ENCODE assay signal across 14 cellular contexts in the genomic region with DNA sequence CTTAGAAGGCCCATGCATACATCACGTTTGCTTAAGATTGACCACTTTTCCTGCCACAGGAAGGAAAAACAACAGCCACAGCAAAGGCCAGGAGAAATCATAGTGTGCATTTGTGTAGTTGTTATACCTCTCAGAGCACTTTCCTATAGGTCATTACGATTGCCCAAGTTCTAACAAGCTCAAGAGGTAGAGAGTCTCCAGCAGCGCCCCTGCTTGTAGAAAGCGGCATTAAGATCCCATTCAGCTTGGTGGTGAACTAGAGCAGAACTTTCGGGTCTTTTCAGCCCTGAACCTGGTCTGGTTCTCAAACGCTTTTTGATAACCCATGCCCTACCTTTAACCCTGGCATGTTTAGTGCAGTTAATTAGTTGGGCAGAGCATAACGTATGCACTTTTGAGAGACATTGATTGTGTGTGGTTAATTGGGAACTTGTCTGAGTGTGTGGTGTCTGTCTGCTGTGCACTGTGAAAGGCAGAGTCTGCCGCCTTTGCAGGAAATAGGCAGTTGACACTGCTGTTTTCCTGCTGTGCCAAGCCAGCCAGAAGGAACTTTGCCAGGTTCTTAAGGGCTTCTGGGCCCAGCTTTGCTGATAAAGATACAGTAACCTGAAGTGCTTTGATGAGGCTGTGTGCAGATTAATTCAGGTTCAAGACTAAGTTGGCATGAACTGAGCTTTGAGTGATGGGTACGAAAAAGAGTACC.
A peak's percentile ranks its signal among the peaks of the same experiment; 100 is the strongest.
DNase-seq lines count a peak whose midpoint lies in the region; TF ChIP-seq lines count a peak whose summit lies in the region.
"Had no signal": no experiment of that assay in that cellular context is flagged by ENCODE, and none has a peak within 500 bp of the region (broad histone marks: within the 10 kb centered on the region; RNA-seq: fewer than 3 reads in every experiment).

No MANE protein-coding gene starts in this region.

- TF ChIP-seq CTCF in astrocyte of the spinal cord (IDR thresholded peaks at IDR 0.05; ENCODE audit: low read depth, low read length): peak; percentile 5
- no peak for TF ChIP-seq CTCF in RWPE1 (conservative IDR thresholded peaks at IDR 0.05; ENCODE audit: low read depth)

- peak; percentile 10 for DNase-seq in stimulated activated CD4-positive, alpha-beta T cell treated with anti-CD3 and anti-CD28 coated beads, Interleukin-15, amount 100 ng/mL, for 24 hours
- DNase-seq in stimulated activated CD4-positive, alpha-beta T cell treated with anti-CD3 and anti-CD28 coated beads, Interleukin-2, amount 100 ng/mL, for 24 hours: no peak
- DNase-seq in NCI-H2029 (lab: John Stamatoyannopoulos, UW) (peak; percentile 78), astrocyte of the spinal cord (ENCODE audit: low read depth, low spot score) (no peak), SIG-M5 (lab: John Stamatoyannopoulos, UW) (no peak), HK-2 (ENCODE audit: unreplicated experiment) (no peak), A172 (ENCODE audit: low spot score) (no peak), RWPE1 (ENCODE audit: low spot score) (no peak)
- DNase-seq: activated naive CD4-positive, alpha-beta T cell treated with Interleukin-2 at 50 U/mL for 16 hours; midbrain; NCI-H187 treated with DMSO at 0.1 percent for 48 hours; occipital lobe; substantia nigra had no signal

- no peak overlapping the region for H3K27ac ChIP-seq in RWPE1
- H3K27ac ChIP-seq: gastroesophageal sphincter had no signal

- H3K4me3 ChIP-seq in astrocyte of the spinal cord (ENCODE audit: low read depth, low read length): no peak overlapping the region
- H3K4me3 ChIP-seq: gastroesophageal sphincter had no signal

- CTCF ChIA-PET in RWPE1 (lab: Yijun Ruan, JAX): no interaction called here

- POLR2A ChIA-PET in RWPE1 (lab: Yijun Ruan, JAX; ENCODE audit: low non-redundant PET): no interaction called here

- in situ Hi-C loops in astrocyte of the spinal cord (cut with HindIII; ENCODE audit: low sequenced_read_pairs): no loop called here

Comparison
In these comparisons a context has a peak if more than half of its experiments do, and no peak if none do; other contexts are left out.
1. DNase-seq: peak in stimulated activated CD4-positive, alpha-beta T cell treated with anti-CD3 and anti-CD28 coated beads, Interleukin-15, amount 100 ng/mL, for 24 hours (single experiment) and NCI-H2029 (single experiment); none in stimulated activated CD4-positive, alpha-beta T cell treated with anti-CD3 and anti-CD28 coated beads, Interleukin-2, amount 100 ng/mL, for 24 hours (0 of 2), astrocyte of the spinal cord (single experiment), SIG-M5 (single experiment), HK-2 (single experiment), A172 (single experiment) and RWPE1 (single experiment).